ENCODE assay signal across 1 cellular context in the genomic region with DNA sequence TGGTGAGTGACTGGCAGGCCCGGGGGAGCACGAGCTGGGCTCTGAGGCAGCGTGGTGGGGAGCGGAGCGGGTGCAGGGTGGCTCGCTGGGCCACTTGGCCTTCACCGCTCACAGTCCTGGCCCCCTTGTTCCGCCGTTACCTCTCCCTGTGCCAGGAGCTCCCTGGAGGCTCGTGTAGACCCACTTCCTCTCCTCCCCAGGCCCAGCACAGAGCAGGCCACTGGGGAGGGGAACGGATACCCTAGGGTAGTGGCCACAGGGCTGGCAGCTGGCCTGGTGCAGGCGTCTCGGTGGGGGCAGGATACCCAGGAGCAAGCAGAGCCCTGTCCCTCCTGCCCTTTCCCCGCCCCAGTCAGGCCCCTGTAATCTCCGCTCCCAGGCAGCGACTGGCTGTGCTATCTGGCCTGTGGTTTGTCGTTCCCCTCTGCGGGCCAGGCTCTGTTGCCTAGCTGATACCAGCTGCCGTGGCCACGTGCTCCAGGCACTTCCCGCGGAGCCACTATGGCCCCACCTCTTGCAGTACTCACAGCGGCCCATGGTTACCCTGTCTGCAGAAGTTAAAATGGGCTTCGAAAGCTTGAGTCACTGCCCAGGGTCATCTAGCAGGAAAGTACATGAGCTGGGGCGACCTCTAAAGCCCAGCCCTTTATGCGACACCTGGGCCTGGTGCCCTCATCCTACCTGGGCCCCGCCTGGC.
A peak's percentile ranks its signal among the peaks of the same experiment; 100 is the strongest.
TF ChIP-seq lines count a peak whose summit lies in the region.

No MANE protein-coding gene starts in this region.

TF ChIP-seq in K562, 482 proteins besides CTCF, POLR2A, EP300 and RAD21 (continued from another document and continues in another):
- TF ChIP-seq, protein P1, sequence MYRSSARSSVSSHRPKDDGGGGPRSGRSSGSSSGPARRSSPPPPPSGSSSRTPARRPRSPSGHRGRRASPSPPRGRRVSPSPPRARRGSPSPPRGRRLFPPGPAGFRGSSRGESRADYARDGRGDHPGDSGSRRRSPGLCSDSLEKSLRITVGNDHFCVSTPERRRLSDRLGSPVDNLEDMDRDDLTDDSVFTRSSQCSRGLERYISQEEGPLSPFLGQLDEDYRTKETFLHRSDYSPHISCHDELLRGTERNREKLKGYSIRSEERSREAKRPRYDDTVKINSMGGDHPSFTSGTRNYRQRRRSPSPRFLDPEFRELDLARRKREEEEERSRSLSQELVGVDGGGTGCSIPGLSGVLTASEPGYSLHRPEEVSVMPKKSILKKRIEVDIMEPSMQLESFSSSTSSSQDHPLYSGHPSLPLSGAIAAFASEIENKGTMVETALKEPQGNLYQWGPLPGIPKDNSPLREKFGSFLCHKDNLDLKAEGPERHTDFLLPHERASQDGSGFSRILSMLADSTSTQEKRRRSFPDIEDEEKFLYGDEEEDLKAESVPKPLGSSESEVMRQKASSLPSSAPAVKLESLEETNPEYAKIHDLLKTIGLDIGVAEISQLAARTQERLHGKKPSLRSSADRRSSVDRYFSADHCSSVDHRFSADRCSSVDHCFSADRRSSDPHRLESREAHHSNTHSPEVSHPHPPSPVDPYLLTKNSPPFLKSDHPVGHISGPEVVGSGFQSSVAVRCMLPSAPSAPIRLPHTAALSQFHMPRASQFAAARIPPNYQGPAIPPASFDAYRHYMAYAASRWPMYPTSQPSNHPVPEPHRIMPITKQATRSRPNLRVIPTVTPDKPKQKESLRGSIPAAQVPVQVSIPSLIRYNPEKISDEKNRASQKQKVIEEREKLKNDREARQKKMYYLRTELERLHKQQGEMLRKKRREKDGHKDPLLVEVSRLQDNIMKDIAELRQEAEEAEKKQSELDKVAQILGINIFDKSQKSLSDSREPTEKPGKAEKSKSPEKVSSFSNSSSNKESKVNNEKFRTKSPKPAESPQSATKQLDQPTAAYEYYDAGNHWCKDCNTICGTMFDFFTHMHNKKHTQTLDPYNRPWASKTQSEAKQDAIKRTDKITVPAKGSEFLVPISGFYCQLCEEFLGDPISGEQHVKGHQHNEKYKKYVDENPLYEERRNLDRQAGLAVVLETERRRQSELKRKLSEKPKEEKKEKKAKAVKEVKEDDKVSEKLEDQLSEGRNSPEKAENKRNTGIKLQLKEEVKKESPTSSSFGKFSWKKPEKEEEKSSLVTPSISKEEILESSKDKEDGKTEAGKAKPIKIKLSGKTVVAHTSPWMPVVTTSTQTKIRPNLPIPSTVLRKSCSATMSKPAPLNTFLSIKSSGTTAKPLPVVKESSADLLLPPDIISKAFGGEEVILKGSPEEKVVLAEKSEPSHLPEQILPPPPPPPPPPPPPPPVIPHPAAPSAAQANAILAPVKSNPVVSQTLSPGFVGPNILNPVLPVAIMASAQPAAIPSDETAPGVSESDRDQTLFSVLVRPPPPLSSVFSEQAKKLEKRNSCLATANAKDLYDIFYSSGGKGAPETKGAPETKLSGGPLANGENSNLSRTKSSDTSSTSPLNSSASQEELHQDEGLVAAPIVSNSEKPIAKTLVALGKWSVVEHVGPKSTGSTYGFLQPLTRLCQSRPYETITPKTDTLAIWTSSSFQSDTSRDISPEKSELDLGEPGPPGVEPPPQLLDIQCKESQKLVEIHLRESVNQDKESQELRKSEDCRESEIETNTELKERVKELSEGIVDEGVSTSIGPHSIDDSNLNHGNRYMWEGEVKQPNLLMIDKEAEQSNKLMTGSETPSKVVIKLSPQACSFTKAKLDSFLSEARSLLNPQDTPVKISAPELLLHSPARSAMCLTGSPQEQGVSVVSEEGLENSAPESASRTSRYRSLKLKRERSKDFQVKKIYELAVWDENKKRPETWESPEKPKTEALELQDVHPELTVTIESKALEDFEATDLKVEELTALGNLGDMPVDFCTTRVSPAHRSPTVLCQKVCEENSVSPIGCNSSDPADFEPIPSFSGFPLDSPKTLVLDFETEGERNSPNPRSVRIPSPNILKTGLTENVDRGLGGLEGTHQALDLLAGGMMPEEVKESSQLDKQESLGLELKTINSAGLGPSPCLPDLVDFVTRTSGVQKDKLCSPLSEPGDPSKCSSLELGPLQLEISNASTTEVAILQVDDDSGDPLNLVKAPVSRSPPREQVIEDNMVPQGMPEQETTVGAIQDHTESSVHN (IDR thresholded peaks at IDR 0.05; ENCODE audit: borderline replicate concordance in 1 of 2, low read depth in 1 of 2) = no peak
- TF ChIP-seq SUPT5H (IDR thresholded peaks at IDR 0.05) (no peak), JUND (IDR thresholded peaks at IDR 0.05; ENCODE audit: borderline replicate concordance, low read depth, low read length) (peak; percentile 78), JUND (tag; IDR thresholded peaks at IDR 0.05; ENCODE audit: borderline replicate concordance, low read depth, low read length) (peak; percentile 80; the same call in 2 of the 3 replicates), CBFA2T2 (conservative IDR thresholded peaks at IDR 0.05) (peak; percentile 99), ZNF699 (CRISPR knock-in tag; IDR thresholded peaks at IDR 0.05; ENCODE audit: insufficient replicate concordance) (no peak), RFX1 (IDR thresholded peaks at IDR 0.05) (peak; percentile 61; the same call in 1 of the 2 replicates), PHF21A (IDR thresholded peaks at IDR 0.05; ENCODE audit: borderline replicate concordance, low read depth) (peak; percentile 85), PHB2 (IDR thresholded peaks at IDR 0.05; ENCODE audit: low read depth) (peak; percentile 96), MTA3 (IDR thresholded peaks at IDR 0.05; ENCODE audit: borderline replicate concordance) (peak; percentile 92), ZNF780A (CRISPR knock-in tag; IDR thresholded peaks at IDR 0.05) (no peak), CBX8 (IDR thresholded peaks at IDR 0.05; ENCODE audit: borderline replicate concordance, extremely low read depth, low read depth, low read length, poor library complexity, severe bottlenecking) (no peak), NR2F6 (CRISPR knock-in tag; IDR thresholded peaks at IDR 0.05) (no peak), LARP7 (IDR thresholded peaks at IDR 0.05) (no peak), RFX7 (CRISPR knock-in tag; IDR thresholded peaks at IDR 0.05) (no peak), ZNF77 (CRISPR knock-in tag; IDR thresholded peaks at IDR 0.05) (no peak), SREBF2 (CRISPR knock-in tag; IDR thresholded peaks at IDR 0.05) (no peak), GATAD2B (IDR thresholded peaks at IDR 0.05; ENCODE audit: borderline replicate concordance) (peak; percentile 79; the same call in 1 of the 2 replicates), ILF3 (IDR thresholded peaks at IDR 0.05; ENCODE audit: borderline replicate concordance) (no peak), CSDE1 (IDR thresholded peaks at IDR 0.05) (no peak), HNRNPK (IDR thresholded peaks at IDR 0.05; ENCODE audit: low read depth, low read length, poor library complexity, severe bottlenecking) (no peak)
- TF ChIP-seq, protein P2, sequence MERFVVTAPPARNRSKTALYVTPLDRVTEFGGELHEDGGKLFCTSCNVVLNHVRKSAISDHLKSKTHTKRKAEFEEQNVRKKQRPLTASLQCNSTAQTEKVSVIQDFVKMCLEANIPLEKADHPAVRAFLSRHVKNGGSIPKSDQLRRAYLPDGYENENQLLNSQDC (CRISPR knock-in tag; IDR thresholded peaks at IDR 0.05) = peak; percentile 23; the same call in 1 of the 2 replicates
- TF ChIP-seq, protein P3, sequence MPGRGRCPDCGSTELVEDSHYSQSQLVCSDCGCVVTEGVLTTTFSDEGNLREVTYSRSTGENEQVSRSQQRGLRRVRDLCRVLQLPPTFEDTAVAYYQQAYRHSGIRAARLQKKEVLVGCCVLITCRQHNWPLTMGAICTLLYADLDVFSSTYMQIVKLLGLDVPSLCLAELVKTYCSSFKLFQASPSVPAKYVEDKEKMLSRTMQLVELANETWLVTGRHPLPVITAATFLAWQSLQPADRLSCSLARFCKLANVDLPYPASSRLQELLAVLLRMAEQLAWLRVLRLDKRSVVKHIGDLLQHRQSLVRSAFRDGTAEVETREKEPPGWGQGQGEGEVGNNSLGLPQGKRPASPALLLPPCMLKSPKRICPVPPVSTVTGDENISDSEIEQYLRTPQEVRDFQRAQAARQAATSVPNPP (IDR thresholded peaks at IDR 0.05; ENCODE audit: borderline replicate concordance, insufficient read depth, insufficient read length) = no peak
- TF ChIP-seq, protein P4, sequence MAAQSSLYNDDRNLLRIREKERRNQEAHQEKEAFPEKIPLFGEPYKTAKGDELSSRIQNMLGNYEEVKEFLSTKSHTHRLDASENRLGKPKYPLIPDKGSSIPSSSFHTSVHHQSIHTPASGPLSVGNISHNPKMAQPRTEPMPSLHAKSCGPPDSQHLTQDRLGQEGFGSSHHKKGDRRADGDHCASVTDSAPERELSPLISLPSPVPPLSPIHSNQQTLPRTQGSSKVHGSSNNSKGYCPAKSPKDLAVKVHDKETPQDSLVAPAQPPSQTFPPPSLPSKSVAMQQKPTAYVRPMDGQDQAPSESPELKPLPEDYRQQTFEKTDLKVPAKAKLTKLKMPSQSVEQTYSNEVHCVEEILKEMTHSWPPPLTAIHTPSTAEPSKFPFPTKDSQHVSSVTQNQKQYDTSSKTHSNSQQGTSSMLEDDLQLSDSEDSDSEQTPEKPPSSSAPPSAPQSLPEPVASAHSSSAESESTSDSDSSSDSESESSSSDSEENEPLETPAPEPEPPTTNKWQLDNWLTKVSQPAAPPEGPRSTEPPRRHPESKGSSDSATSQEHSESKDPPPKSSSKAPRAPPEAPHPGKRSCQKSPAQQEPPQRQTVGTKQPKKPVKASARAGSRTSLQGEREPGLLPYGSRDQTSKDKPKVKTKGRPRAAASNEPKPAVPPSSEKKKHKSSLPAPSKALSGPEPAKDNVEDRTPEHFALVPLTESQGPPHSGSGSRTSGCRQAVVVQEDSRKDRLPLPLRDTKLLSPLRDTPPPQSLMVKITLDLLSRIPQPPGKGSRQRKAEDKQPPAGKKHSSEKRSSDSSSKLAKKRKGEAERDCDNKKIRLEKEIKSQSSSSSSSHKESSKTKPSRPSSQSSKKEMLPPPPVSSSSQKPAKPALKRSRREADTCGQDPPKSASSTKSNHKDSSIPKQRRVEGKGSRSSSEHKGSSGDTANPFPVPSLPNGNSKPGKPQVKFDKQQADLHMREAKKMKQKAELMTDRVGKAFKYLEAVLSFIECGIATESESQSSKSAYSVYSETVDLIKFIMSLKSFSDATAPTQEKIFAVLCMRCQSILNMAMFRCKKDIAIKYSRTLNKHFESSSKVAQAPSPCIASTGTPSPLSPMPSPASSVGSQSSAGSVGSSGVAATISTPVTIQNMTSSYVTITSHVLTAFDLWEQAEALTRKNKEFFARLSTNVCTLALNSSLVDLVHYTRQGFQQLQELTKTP (IDR thresholded peaks at IDR 0.05; ENCODE audit: low read depth in 1 of 2, partially characterized antibody in 2 of 2) = peak in 1 of 2 experiments; percentile 64
- TF ChIP-seq, protein P5, sequence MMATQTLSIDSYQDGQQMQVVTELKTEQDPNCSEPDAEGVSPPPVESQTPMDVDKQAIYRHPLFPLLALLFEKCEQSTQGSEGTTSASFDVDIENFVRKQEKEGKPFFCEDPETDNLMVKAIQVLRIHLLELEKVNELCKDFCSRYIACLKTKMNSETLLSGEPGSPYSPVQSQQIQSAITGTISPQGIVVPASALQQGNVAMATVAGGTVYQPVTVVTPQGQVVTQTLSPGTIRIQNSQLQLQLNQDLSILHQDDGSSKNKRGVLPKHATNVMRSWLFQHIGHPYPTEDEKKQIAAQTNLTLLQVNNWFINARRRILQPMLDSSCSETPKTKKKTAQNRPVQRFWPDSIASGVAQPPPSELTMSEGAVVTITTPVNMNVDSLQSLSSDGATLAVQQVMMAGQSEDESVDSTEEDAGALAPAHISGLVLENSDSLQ (IDR thresholded peaks at IDR 0.05) = no peak; the same call in 1 of the 2 replicates
- TF ChIP-seq, protein P6, sequence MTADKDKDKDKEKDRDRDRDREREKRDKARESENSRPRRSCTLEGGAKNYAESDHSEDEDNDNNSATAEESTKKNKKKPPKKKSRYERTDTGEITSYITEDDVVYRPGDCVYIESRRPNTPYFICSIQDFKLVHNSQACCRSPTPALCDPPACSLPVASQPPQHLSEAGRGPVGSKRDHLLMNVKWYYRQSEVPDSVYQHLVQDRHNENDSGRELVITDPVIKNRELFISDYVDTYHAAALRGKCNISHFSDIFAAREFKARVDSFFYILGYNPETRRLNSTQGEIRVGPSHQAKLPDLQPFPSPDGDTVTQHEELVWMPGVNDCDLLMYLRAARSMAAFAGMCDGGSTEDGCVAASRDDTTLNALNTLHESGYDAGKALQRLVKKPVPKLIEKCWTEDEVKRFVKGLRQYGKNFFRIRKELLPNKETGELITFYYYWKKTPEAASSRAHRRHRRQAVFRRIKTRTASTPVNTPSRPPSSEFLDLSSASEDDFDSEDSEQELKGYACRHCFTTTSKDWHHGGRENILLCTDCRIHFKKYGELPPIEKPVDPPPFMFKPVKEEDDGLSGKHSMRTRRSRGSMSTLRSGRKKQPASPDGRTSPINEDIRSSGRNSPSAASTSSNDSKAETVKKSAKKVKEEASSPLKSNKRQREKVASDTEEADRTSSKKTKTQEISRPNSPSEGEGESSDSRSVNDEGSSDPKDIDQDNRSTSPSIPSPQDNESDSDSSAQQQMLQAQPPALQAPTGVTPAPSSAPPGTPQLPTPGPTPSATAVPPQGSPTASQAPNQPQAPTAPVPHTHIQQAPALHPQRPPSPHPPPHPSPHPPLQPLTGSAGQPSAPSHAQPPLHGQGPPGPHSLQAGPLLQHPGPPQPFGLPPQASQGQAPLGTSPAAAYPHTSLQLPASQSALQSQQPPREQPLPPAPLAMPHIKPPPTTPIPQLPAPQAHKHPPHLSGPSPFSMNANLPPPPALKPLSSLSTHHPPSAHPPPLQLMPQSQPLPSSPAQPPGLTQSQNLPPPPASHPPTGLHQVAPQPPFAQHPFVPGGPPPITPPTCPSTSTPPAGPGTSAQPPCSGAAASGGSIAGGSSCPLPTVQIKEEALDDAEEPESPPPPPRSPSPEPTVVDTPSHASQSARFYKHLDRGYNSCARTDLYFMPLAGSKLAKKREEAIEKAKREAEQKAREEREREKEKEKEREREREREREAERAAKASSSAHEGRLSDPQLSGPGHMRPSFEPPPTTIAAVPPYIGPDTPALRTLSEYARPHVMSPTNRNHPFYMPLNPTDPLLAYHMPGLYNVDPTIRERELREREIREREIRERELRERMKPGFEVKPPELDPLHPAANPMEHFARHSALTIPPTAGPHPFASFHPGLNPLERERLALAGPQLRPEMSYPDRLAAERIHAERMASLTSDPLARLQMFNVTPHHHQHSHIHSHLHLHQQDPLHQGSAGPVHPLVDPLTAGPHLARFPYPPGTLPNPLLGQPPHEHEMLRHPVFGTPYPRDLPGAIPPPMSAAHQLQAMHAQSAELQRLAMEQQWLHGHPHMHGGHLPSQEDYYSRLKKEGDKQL (CRISPR knock-in tag; IDR thresholded peaks at IDR 0.05; ENCODE audit: borderline replicate concordance) = peak; percentile 73; the same call in 1 of the 2 replicates
- TF ChIP-seq, protein P7, sequence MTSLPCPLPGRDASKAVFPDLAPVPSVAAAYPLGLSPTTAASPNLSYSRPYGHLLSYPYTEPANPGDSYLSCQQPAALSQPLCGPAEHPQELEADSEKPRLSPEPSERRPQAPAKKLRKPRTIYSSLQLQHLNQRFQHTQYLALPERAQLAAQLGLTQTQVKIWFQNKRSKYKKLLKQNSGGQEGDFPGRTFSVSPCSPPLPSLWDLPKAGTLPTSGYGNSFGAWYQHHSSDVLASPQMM (CRISPR knock-in tag; IDR thresholded peaks at IDR 0.05) = no peak
